Comparison of ENCODE assay signal across 8 cellular contexts in the genomic region with DNA sequence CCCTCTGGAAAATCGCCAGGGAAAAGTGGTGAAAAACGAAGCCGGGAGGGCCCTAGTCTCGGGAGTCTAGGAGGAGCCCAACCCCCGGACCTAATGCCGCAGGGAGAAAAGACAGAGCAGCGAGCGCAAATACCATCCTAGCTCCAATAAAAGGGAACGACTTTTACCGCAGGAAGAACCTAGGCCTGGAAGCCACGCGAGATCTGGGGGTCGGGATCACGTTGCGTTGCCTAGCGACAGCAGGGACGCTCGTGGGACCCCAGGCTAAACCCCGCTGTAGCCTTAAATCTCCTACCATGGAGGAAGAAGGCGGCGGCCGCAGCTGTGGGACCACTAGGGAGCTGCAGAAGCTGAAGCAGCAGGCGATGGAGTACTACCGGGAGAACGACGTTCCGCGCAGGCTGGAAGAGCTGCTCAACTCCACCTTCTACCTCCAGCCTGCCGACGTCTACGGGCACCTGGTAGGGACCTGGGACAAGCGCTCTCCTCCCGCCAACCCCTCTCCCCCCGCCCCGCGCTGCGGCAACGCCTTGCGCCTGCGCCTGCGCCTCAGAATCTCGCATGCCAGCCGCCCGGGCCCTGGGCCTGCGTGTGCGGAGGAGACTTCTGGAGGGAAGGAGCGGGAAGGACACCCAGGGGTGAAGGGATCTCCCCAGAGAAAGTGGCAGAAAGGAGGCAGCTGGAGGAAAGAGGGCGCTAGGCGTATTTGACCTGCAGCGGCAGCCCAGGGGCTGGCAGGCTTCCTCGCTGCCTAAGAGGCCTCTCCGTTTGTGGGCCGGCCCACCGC. TPM values are rescaled to one million over a fixed set of nuclear protein-coding genes. Genes with fewer than 3 reads are reported as not detected.
DNase-seq lines count a peak whose midpoint lies in the region; ATAC-seq lines count a peak whose summit lies in the region.

A gene with protein sequence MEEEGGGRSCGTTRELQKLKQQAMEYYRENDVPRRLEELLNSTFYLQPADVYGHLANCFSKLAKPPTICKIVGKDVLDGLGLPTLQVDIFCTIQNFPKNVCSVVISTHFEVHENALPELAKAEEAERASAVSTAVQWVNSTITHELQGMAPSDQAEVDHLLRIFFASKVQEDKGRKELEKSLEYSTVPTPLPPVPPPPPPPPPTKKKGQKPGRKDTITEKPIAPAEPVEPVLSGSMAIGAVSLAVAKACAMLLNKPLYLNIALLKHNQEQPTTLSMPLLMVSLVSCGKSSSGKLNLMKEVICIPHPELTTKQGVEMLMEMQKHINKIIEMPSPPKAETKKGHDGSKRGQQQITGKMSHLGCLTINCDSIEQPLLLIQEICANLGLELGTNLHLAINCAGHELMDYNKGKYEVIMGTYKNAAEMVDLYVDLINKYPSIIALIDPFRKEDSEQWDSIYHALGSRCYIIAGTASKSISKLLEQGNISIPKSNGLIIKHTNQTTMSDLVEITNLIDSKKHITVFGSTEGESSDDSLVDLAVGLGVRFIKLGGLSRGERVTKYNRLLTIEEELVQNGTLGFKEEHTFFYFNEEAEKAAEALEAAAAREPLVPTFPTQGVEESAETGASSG (plus strand): TSS at position 229 of the 787 bp plus-strand sequence. CDS start 68 bp downstream, at position 297.

- peaks cover 47% of the 10 kb centered on the region for H3K27me3 Mint-ChIP-seq in activated naive CD8-positive, alpha-beta T cell treated with anti-CD3 and anti-CD28 coated beads, Interleukin-2, amount 10 ng/mL, durations not matched to agents 7 days and 5 days

- no peaks in the 10 kb centered on the region for H3K36me3 Mint-ChIP-seq in activated naive CD8-positive, alpha-beta T cell treated with anti-CD3 and anti-CD28 coated beads, Interleukin-2, amount 10 ng/mL, durations not matched to agents 7 days and 5 days

- H3K4me1 Mint-ChIP-seq in activated naive CD8-positive, alpha-beta T cell treated with anti-CD3 and anti-CD28 coated beads, Interleukin-2, amount 10 ng/mL, durations not matched to agents 7 days and 5 days = peaks cover 8% of the 10 kb centered on the region

- ATAC-seq in GM18868 (IDR thresholded peaks at IDR 0.05; ENCODE audit: unreplicated experiment) (peak; percentile 59), HG03045 (IDR thresholded peaks at IDR 0.05; ENCODE audit: unreplicated experiment) (peak; percentile 61)
- peak; percentile 47 for ATAC-seq in activated naive CD8-positive, alpha-beta T cell treated with anti-CD3 and anti-CD28 coated beads, Interleukin-2, amount 10 ng/mL, durations not matched to agents 7 days and 5 days (ENCODE audit: low read depth)

- H3K9me3 Mint-ChIP-seq in activated naive CD8-positive, alpha-beta T cell treated with anti-CD3 and anti-CD28 coated beads, Interleukin-2, amount 10 ng/mL, durations not matched to agents 7 days and 5 days = no peaks in the 10 kb centered on the region

- H3K4me3 Mint-ChIP-seq in activated naive CD8-positive, alpha-beta T cell treated with anti-CD3 and anti-CD28 coated beads, Interleukin-2, amount 10 ng/mL, durations not matched to agents 7 days and 5 days = peak within 1 kb of the TSS; percentile 58

- no peak within 1 kb of the TSS for H3K27ac Mint-ChIP-seq in activated naive CD8-positive, alpha-beta T cell treated with anti-CD3 and anti-CD28 coated beads, Interleukin-2, amount 10 ng/mL, durations not matched to agents 7 days and 5 days

- peak; percentile 91 for DNase-seq in AG20443 (ENCODE audit: low spot score)
- peak; percentile 14 for DNase-seq in NCI-H226
- no peak for DNase-seq in activated naive CD8-positive, alpha-beta T cell treated with anti-CD3 and anti-CD28 coated beads, Interleukin-2, amount 10 ng/mL, durations not matched to agents 7 days and 5 days
- DNase-seq in glomerular endothelial cell (ENCODE audit: extremely low read depth, low read depth, low spot score) = peak; percentile 48
- DNase-seq in nucleus accumbens (lab: John Stamatoyannopoulos, UW) = peak in 55 of 56 donors; percentile 18 to 93 (median 73)
- no peak for DNase-seq in NK-92 (lab: John Stamatoyannopoulos, UW; ENCODE audit: unreplicated experiment)

- POLR2A ChIA-PET in activated naive CD8-positive, alpha-beta T cell treated with anti-CD3 and anti-CD28 coated beads, Interleukin-2, amount 10 ng/mL, durations not matched to agents 7 days and 5 days (lab: Charles Lee) = no interaction called here

RNA-seq across cellular contexts. Expression of the gene that starts here (rescaled TPM):
- total RNA-seq in activated naive CD8-positive, alpha-beta T cell treated with anti-CD3 and anti-CD28 coated beads, Interleukin-2, amount 10 ng/mL, durations not matched to agents 7 days and 5 days = not detected
- total RNA-seq in glomerular endothelial cell = not detected in 2 replicates

Comparison
In these comparisons a context has a peak if more than half of its experiments do, and no peak if none do; other contexts are left out.
1. Peak in ATAC-seq in activated naive CD8-positive, alpha-beta T cell treated with anti-CD3 and anti-CD28 coated beads, Interleukin-2, amount 10 ng/mL, durations not matched to agents 7 days and 5 days; RNA of the gene not detected or under 1 TPM.
2. Peak in DNase-seq in glomerular endothelial cell; RNA of the gene not detected or under 1 TPM.
3. DNase-seq: peak in AG20443 (single experiment), NCI-H226 (single experiment) and nucleus accumbens (55 of 56); none in activated naive CD8-positive, alpha-beta T cell treated with anti-CD3 and anti-CD28 coated beads, Interleukin-2, amount 10 ng/mL, durations not matched to agents 7 days and 5 days (single experiment) and NK-92 (single experiment).
4. Peak in every context shown above with its lines, with median percentiles within 50 percentile points of each other: ATAC-seq.